ENCODE assay signal across 1 cellular context in the genomic region with DNA sequence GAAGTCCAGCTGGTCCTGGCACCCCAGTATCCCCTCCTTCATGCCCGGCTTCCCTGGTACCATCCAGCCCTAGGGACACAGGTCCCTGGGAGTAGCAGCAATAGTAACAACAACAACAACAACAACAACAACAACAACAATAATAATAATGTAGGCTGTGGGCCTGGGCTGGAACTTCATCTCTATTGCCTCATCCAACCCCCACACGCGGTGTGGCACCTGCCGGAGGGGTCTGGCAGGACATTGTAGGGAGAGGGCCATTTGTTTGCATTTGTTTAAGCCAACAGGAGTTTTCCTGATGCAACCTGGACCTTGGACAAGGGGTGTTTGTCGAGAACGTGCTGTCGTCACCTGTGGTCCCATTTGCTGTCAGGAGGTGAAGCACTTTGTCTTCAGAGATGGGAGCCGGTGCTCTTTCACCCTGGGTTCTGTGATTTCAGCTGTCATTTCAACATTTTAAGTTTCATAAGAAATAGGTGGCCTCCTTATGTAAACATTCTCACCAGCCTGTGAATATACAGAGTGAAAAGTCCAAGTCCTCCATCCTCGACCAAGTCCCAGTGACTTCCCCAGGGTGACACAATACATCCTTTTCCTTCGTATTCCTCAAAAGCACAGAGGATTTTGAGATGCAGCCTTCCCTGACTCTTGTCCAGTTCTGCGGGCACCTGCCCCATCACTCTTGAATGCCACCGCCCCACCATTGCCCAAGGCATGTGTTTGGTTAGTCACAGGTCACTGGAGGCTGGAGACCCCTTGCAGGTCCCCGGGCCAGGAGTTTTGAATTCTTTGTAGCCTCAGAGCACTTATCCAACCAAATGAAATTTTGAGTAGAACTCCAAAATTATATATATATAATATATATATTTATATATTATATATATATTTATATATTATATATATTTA.
A peak's percentile ranks its signal among the peaks of the same experiment; 100 is the strongest.
TF ChIP-seq lines count a peak whose summit lies in the region.

No MANE protein-coding gene starts in this region.

TF ChIP-seq in HepG2, 621 proteins besides CTCF, POLR2A, EP300 and RAD21 (continued from another document and continues in another):
- TF ChIP-seq, protein P1, sequence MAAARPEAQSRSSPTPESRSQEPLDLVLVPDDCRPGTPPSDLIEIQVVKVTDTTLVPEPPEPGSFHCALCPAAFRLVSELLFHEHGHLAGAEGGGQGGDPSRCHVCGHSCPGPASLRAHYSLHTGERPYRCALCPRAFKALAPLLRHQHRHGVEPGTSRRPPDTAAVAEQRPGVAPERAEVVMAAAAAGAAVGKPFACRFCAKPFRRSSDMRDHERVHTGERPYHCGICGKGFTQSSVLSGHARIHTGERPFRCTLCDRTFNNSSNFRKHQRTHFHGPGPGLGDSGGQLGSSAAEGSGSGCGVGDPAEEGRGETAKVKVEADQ (CRISPR knock-in tag; IDR thresholded peaks at IDR 0.05; ENCODE audit: borderline replicate concordance) = no peak
- 0 out of 2 replicates have a peak, but pooled peaks have one; percentile 60 for TF ChIP-seq PRMT3 (CRISPR knock-in tag; IDR thresholded peaks at IDR 0.05; ENCODE audit: borderline replicate concordance, low read depth)
- TF ChIP-seq ZNF605 (CRISPR knock-in tag; IDR thresholded peaks at IDR 0.05) = no peak; the same call in 1 of the 2 replicates
- no peak for TF ChIP-seq ZNF724P (CRISPR knock-in tag; IDR thresholded peaks at IDR 0.05; ENCODE audit: borderline replicate concordance)
- TF ChIP-seq POGK (CRISPR knock-in tag; conservative IDR thresholded peaks at IDR 0.05) = peak; percentile 37; the same call in 1 of the 2 replicates
- TF ChIP-seq PRDM10 (CRISPR knock-in tag; IDR thresholded peaks at IDR 0.05; ENCODE audit: low read depth) = peak; percentile 67; the same call in 1 of the 2 replicates
- TF ChIP-seq, protein P2, sequence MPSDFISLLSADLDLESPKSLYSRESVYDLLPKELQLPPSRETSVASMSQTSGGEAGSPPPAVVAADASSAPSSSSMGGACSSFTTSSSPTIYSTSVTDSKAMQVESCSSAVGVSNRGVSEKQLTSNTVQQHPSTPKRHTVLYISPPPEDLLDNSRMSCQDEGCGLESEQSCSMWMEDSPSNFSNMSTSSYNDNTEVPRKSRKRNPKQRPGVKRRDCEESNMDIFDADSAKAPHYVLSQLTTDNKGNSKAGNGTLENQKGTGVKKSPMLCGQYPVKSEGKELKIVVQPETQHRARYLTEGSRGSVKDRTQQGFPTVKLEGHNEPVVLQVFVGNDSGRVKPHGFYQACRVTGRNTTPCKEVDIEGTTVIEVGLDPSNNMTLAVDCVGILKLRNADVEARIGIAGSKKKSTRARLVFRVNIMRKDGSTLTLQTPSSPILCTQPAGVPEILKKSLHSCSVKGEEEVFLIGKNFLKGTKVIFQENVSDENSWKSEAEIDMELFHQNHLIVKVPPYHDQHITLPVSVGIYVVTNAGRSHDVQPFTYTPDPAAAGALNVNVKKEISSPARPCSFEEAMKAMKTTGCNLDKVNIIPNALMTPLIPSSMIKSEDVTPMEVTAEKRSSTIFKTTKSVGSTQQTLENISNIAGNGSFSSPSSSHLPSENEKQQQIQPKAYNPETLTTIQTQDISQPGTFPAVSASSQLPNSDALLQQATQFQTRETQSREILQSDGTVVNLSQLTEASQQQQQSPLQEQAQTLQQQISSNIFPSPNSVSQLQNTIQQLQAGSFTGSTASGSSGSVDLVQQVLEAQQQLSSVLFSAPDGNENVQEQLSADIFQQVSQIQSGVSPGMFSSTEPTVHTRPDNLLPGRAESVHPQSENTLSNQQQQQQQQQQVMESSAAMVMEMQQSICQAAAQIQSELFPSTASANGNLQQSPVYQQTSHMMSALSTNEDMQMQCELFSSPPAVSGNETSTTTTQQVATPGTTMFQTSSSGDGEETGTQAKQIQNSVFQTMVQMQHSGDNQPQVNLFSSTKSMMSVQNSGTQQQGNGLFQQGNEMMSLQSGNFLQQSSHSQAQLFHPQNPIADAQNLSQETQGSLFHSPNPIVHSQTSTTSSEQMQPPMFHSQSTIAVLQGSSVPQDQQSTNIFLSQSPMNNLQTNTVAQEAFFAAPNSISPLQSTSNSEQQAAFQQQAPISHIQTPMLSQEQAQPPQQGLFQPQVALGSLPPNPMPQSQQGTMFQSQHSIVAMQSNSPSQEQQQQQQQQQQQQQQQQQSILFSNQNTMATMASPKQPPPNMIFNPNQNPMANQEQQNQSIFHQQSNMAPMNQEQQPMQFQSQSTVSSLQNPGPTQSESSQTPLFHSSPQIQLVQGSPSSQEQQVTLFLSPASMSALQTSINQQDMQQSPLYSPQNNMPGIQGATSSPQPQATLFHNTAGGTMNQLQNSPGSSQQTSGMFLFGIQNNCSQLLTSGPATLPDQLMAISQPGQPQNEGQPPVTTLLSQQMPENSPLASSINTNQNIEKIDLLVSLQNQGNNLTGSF (CRISPR knock-in tag; IDR thresholded peaks at IDR 0.05) = no peak
- TF ChIP-seq KLF9 (CRISPR knock-in tag; IDR thresholded peaks at IDR 0.05; ENCODE audit: low read depth) = no peak
- no peak for TF ChIP-seq HNRNPK (IDR thresholded peaks at IDR 0.05; ENCODE audit: low read depth, low read length, poor library complexity, severe bottlenecking)
- TF ChIP-seq WIZ (CRISPR knock-in tag; IDR thresholded peaks at IDR 0.05) = no peak
- TF ChIP-seq ZBTB7B (CRISPR knock-in tag; IDR thresholded peaks at IDR 0.05) = peak; percentile 99
- TF ChIP-seq, protein P3, sequence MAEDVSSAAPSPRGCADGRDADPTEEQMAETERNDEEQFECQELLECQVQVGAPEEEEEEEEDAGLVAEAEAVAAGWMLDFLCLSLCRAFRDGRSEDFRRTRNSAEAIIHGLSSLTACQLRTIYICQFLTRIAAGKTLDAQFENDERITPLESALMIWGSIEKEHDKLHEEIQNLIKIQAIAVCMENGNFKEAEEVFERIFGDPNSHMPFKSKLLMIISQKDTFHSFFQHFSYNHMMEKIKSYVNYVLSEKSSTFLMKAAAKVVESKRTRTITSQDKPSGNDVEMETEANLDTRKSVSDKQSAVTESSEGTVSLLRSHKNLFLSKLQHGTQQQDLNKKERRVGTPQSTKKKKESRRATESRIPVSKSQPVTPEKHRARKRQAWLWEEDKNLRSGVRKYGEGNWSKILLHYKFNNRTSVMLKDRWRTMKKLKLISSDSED (CRISPR knock-in tag; IDR thresholded peaks at IDR 0.05) = no peak
- 0 out of 2 replicates have a peak, but pooled peaks have one; percentile 30 for TF ChIP-seq SRY (CRISPR knock-in tag; IDR thresholded peaks at IDR 0.05)
- no peak for TF ChIP-seq HMGA1 (CRISPR knock-in tag; conservative IDR thresholded peaks at IDR 0.05)
- no peak for TF ChIP-seq AGO2 (optimal IDR thresholded peaks at IDR 0.05; ENCODE audit: low read depth, low read length)
- no peak for TF ChIP-seq ZNF441 (CRISPR knock-in tag; IDR thresholded peaks at IDR 0.05; ENCODE audit: borderline replicate concordance)
- no peak for TF ChIP-seq THAP8 (CRISPR knock-in tag; IDR thresholded peaks at IDR 0.05; ENCODE audit: borderline replicate concordance)
- peak; percentile 92; the same call in 1 of the 2 replicates for TF ChIP-seq MIER3 (CRISPR knock-in tag; IDR thresholded peaks at IDR 0.05; ENCODE audit: borderline replicate concordance)
- peak; percentile 91; the same call in 1 of the 2 replicates for TF ChIP-seq IRF2 (CRISPR knock-in tag; IDR thresholded peaks at IDR 0.05)
- peak; percentile 80; the same call in 1 of the 2 replicates for TF ChIP-seq ZNF580 (CRISPR knock-in tag; IDR thresholded peaks at IDR 0.05; ENCODE audit: borderline replicate concordance, low read depth)
- no peak for TF ChIP-seq NFATC3 (CRISPR knock-in tag; IDR thresholded peaks at IDR 0.05)
- TF ChIP-seq ARNT2 (CRISPR knock-in tag; IDR thresholded peaks at IDR 0.05; ENCODE audit: low read depth) = no peak
- TF ChIP-seq, protein P4, sequence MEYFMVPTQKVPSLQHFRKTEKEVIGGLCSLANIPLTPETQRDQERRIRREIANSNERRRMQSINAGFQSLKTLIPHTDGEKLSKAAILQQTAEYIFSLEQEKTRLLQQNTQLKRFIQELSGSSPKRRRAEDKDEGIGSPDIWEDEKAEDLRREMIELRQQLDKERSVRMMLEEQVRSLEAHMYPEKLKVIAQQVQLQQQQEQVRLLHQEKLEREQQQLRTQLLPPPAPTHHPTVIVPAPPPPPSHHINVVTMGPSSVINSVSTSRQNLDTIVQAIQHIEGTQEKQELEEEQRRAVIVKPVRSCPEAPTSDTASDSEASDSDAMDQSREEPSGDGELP (IDR thresholded peaks at IDR 0.05; ENCODE audit: borderline replicate concordance, low read depth) = peak; percentile 94
- TF ChIP-seq ZBTB38 (CRISPR knock-in tag; IDR thresholded peaks at IDR 0.05) = peak; percentile 44; the same call in 1 of the 2 replicates
- TF ChIP-seq, protein P5, sequence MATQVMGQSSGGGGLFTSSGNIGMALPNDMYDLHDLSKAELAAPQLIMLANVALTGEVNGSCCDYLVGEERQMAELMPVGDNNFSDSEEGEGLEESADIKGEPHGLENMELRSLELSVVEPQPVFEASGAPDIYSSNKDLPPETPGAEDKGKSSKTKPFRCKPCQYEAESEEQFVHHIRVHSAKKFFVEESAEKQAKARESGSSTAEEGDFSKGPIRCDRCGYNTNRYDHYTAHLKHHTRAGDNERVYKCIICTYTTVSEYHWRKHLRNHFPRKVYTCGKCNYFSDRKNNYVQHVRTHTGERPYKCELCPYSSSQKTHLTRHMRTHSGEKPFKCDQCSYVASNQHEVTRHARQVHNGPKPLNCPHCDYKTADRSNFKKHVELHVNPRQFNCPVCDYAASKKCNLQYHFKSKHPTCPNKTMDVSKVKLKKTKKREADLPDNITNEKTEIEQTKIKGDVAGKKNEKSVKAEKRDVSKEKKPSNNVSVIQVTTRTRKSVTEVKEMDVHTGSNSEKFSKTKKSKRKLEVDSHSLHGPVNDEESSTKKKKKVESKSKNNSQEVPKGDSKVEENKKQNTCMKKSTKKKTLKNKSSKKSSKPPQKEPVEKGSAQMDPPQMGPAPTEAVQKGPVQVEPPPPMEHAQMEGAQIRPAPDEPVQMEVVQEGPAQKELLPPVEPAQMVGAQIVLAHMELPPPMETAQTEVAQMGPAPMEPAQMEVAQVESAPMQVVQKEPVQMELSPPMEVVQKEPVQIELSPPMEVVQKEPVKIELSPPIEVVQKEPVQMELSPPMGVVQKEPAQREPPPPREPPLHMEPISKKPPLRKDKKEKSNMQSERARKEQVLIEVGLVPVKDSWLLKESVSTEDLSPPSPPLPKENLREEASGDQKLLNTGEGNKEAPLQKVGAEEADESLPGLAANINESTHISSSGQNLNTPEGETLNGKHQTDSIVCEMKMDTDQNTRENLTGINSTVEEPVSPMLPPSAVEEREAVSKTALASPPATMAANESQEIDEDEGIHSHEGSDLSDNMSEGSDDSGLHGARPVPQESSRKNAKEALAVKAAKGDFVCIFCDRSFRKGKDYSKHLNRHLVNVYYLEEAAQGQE (IDR thresholded peaks at IDR 0.05; ENCODE audit: borderline replicate concordance in 1 of 2, low read depth in 1 of 2, low read length in 2 of 2) = no peak; a peak in 1 of 4 replicates
- TF ChIP-seq GATAD1 (CRISPR knock-in tag; IDR thresholded peaks at IDR 0.05) = peak; percentile 30; the same call in 1 of the 2 replicates
- TF ChIP-seq RCOR2 (CRISPR knock-in tag; IDR thresholded peaks at IDR 0.05) = peak; percentile 84
- TF ChIP-seq, protein P6, sequence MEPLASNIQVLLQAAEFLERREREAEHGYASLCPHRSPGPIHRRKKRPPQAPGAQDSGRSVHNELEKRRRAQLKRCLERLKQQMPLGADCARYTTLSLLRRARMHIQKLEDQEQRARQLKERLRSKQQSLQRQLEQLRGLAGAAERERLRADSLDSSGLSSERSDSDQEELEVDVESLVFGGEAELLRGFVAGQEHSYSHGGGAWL (CRISPR knock-in tag; IDR thresholded peaks at IDR 0.05) = no peak
- TF ChIP-seq RXRA (CRISPR knock-in tag; IDR thresholded peaks at IDR 0.05) = peak; percentile 93
